Comparison of ENCODE assay signal across 15 cellular contexts in genomic region chr15:101081900-101082299, GRCh38.
A peak's percentile ranks its signal among the peaks of the same experiment; 100 is the strongest.
DNase-seq lines count a peak whose midpoint lies in the region; ATAC-seq and TF ChIP-seq lines count a peak whose summit lies in the region.
"Had no signal": no experiment of that assay in that cellular context is flagged by ENCODE, and none has a peak within 500 bp of the region (broad histone marks: within the 10 kb centered on the region; RNA-seq: fewer than 3 reads in every experiment).

No MANE protein-coding gene starts in this region.

- H3K9ac ChIP-seq in H9 (ENCODE audit: extremely low read depth, insufficient read length, low read length) = no peak overlapping the region
- H3K9ac ChIP-seq: BLaER1 treated with 17β-estradiol and CSF1 and Interleukin-3, amounts not matched to agents 10 nM and 100 nM had no signal

- peaks cover 29 to 32% of the 10 kb centered on the region in 2 experiments for H3K4me1 Mint-ChIP-seq in H9
- no peaks in the 10 kb centered on the region for H3K4me1 Mint-ChIP-seq in natural killer cell treated with Interleukin-12 subunit alpha and Interleukin-12 subunit beta and Interleukin-15 and Interleukin-18, amount 100 ng/mL, for 72 hours (ENCODE audit: low read depth in 2 of 2)
- H3K4me1 Mint-ChIP-seq: CD4-positive, CD25-positive, alpha-beta regulatory T cell had no signal

- peak overlapping the region in 2 of 3 experiments; percentile 4 to 65; a peak in 1 of 7 replicates for H3K27ac Mint-ChIP-seq in H9
- no peak overlapping the region for H3K27ac Mint-ChIP-seq in natural killer cell treated with Interleukin-12 subunit alpha and Interleukin-12 subunit beta and Interleukin-15 and Interleukin-18, amount 100 ng/mL, for 72 hours
- H3K27ac Mint-ChIP-seq: CD4-positive, CD25-positive, alpha-beta regulatory T cell; GM23338; HFFc6 had no signal

- H3K27ac ChIP-seq in H9 (ENCODE audit: insufficient read length, low read depth, low read length) = no peak overlapping the region
- H3K27ac ChIP-seq in RWPE2 (ENCODE audit: poor library complexity, severe bottlenecking) = no peak overlapping the region
- H3K27ac ChIP-seq: BLaER1 treated with 17β-estradiol and CSF1 and Interleukin-3, amounts not matched to agents 10 nM and 100 nM had no signal

- H3K27me3 ChIP-seq in H9 (ENCODE audit: insufficient read depth, low read length) (no peaks in the 10 kb centered on the region), RWPE2 (ENCODE audit: insufficient read depth, poor library complexity, severe bottlenecking) (no peaks in the 10 kb centered on the region)

- H3K9me3 ChIP-seq in H9 (ENCODE audit: control insufficient read depth, low read depth, low read length) (no peaks in the 10 kb centered on the region), RWPE2 (ENCODE audit: severe bottlenecking) (no peaks in the 10 kb centered on the region)
- H3K9me3 ChIP-seq: BLaER1 treated with 17β-estradiol and CSF1 and Interleukin-3, amounts not matched to agents 10 nM and 100 nM; HAP-1 had no signal

- H3K23ac ChIP-seq in H9 (ENCODE audit: insufficient read length, low read depth, low read length) = no peak overlapping the region

- H4K5ac ChIP-seq in H9 (ENCODE audit: insufficient read length, low read depth, low read length) = no peak overlapping the region

- H3K79me2 ChIP-seq in H9 (ENCODE audit: insufficient read depth, low read length) = no peaks in the 10 kb centered on the region

- ATAC-seq in RWPE2 (ENCODE audit: low read depth) (no peak), HG03280 (IDR thresholded peaks at IDR 0.05; ENCODE audit: unreplicated experiment) (no peak)
- no peak for ATAC-seq in natural killer cell treated with Interleukin-12 subunit alpha and Interleukin-12 subunit beta and Interleukin-15 and Interleukin-18, amount 100 ng/mL, for 72 hours
- ATAC-seq: GM23338 had no signal

- H3K4me3 ChIP-seq in RWPE2 (ENCODE audit: severe bottlenecking) = no peak overlapping the region
- H3K4me3 ChIP-seq: BLaER1 treated with 17β-estradiol and CSF1 and Interleukin-3, amounts not matched to agents 10 nM and 100 nM; GM23338; HAP-1 had no signal

- WGBS in H9 (ENCODE audit: extremely low coverage, insufficient read length, low lambda C conversion rate) = no CpG with 5 or more reads among the region's 9 CpGs

- no peak overlapping the region for H3K14ac ChIP-seq in H9 (ENCODE audit: insufficient read depth, low read length)

- no peak overlapping the region for H3K56ac ChIP-seq in H9 (ENCODE audit: insufficient read length, low read depth, low read length)

- no peak overlapping the region for H2BK120ac ChIP-seq in H9 (ENCODE audit: low read depth, low read length, poor library complexity, severe bottlenecking)

- H3K4me3 Mint-ChIP-seq in H9 = no peak overlapping the region
- H3K4me3 Mint-ChIP-seq in natural killer cell treated with Interleukin-12 subunit alpha and Interleukin-12 subunit beta and Interleukin-15 and Interleukin-18, amount 100 ng/mL, for 72 hours = no peak overlapping the region
- H3K4me3 Mint-ChIP-seq: CD4-positive, CD25-positive, alpha-beta regulatory T cell; GM23338; HFFc6 had no signal

- H3T11ph ChIP-seq in H9 (ENCODE audit: low read length) = no peak overlapping the region

- H2BK5ac ChIP-seq in H9 (ENCODE audit: insufficient read length, low read length) = no peak overlapping the region

- no peaks in the 10 kb centered on the region for H3K23me2 ChIP-seq in H9 (ENCODE audit: insufficient read length, low read depth, low read length, poor library complexity, severe bottlenecking)

- no peak overlapping the region for H3K4me2 ChIP-seq in H9 (ENCODE audit: insufficient read depth, insufficient read length, low read length)
- H3K4me2 ChIP-seq: BLaER1 treated with 17β-estradiol and CSF1 and Interleukin-3, amounts not matched to agents 10 nM and 100 nM; GM23338 had no signal

- H2AK5ac ChIP-seq in H9 (ENCODE audit: insufficient read length, low read length) = no peak overlapping the region

- H4K8ac ChIP-seq in H9 (replicated peaks; ENCODE audit: insufficient read length, low read depth, low read length) = no peak overlapping the region

- H3K79me1 ChIP-seq in H9 (ENCODE audit: insufficient read depth, low read depth, low read length, poor library complexity, severe bottlenecking) = no peaks in the 10 kb centered on the region

- H4K91ac ChIP-seq in H9 (ENCODE audit: insufficient read length, low read depth, low read length) = no peak overlapping the region

- TF ChIP-seq CTCF in H9 (conservative IDR thresholded peaks at IDR 0.05) (no peak), RWPE2 (IDR thresholded peaks at IDR 0.05; ENCODE audit: poor library complexity, severe bottlenecking) (no peak)

- H3K18ac ChIP-seq in H9 (ENCODE audit: insufficient read length, low read depth, low read length) = no peak overlapping the region

- no peaks in the 10 kb centered on the region for H4K20me1 ChIP-seq in H9 (ENCODE audit: control insufficient read depth, insufficient read depth, insufficient read length)

- no peaks in the 10 kb centered on the region; a peak in 1 of 5 replicates for H3K9me3 Mint-ChIP-seq in H9
- no peaks in the 10 kb centered on the region for H3K9me3 Mint-ChIP-seq in natural killer cell treated with Interleukin-12 subunit alpha and Interleukin-12 subunit beta and Interleukin-15 and Interleukin-18, amount 100 ng/mL, for 72 hours
- H3K9me3 Mint-ChIP-seq: CD4-positive, CD25-positive, alpha-beta regulatory T cell; GM23338; HFFc6 had no signal

- H3K36me3 ChIP-seq in RWPE2 (ENCODE audit: low read depth) = no peaks in the 10 kb centered on the region
- H3K36me3 ChIP-seq: BLaER1 treated with 17β-estradiol and CSF1 and Interleukin-3, amounts not matched to agents 10 nM and 100 nM; HAP-1 had no signal

- H2BK20ac ChIP-seq in H9 (ENCODE audit: low read depth, low read length, poor library complexity, severe bottlenecking) = no peak overlapping the region

- intact Hi-C loops in posterior vena cava (cut with DNase I) = no loop called here

- no peak overlapping the region for H2BK15ac ChIP-seq in H9 (ENCODE audit: low read depth, low read length)

- DNase-seq in H9 = no peak
- DNase-seq in RWPE2 (ENCODE audit: low spot score) = peak; percentile 27
- DNase-seq in natural killer cell treated with Interleukin-12 subunit alpha and Interleukin-12 subunit beta and Interleukin-15 and Interleukin-18, amount 100 ng/mL, for 72 hours (ENCODE audit: low spot score) = peak; percentile 23
- DNase-seq in posterior vena cava (ENCODE audit: low spot score) = peak; percentile 19
- no peak for DNase-seq in COLO829 (ENCODE audit: low spot score)
- DNase-seq in putamen (ENCODE audit: low spot score) = no peak
- DNase-seq: ACHN; Calu3; CD4-positive, CD25-positive, alpha-beta regulatory T cell; DMS 273 treated with DMSO at 0.1 percent for 48 hours; HFFc6 had no signal

- no peaks in the 10 kb centered on the region; a peak in 1 of 7 replicates for H3K36me3 Mint-ChIP-seq in H9 (ENCODE audit: insufficient read depth in 1 of 3, low read depth in 3 of 3)
- H3K36me3 Mint-ChIP-seq in natural killer cell treated with Interleukin-12 subunit alpha and Interleukin-12 subunit beta and Interleukin-15 and Interleukin-18, amount 100 ng/mL, for 72 hours = no peaks in the 10 kb centered on the region
- H3K36me3 Mint-ChIP-seq: CD4-positive, CD25-positive, alpha-beta regulatory T cell had no signal

- no peaks in the 10 kb centered on the region; the same call in 1 of the 2 replicates for H3K27me3 Mint-ChIP-seq in H9 (ENCODE audit: low read depth)
- H3K27me3 Mint-ChIP-seq in natural killer cell treated with Interleukin-12 subunit alpha and Interleukin-12 subunit beta and Interleukin-15 and Interleukin-18, amount 100 ng/mL, for 72 hours = no peaks in the 10 kb centered on the region
- H3K27me3 Mint-ChIP-seq: CD4-positive, CD25-positive, alpha-beta regulatory T cell had no signal

- H3K4me1 ChIP-seq in H9 (ENCODE audit: insufficient read depth, low read length) (peaks cover 11% of the 10 kb centered on the region; the same call in 1 of the 2 replicates), RWPE2 (ENCODE audit: insufficient read depth, poor library complexity, severe bottlenecking) (no peaks in the 10 kb centered on the region)
- H3K4me1 ChIP-seq: HAP-1 had no signal

- H2BK12ac ChIP-seq in H9 (ENCODE audit: insufficient read length, low read depth, low read length) = no peak overlapping the region

- no peak overlapping the region for H2AFZ ChIP-seq in H9 (ENCODE audit: low read length)
- H2AFZ ChIP-seq: GM23338 had no signal

- H3K4ac ChIP-seq in H9 (ENCODE audit: low read depth, low read length) = no peak overlapping the region

Comparison
In these comparisons a context has a peak if more than half of its experiments do, and no peak if none do; other contexts are left out.
1. DNase-seq: peak in RWPE2 (single experiment), natural killer cell treated with Interleukin-12 subunit alpha and Interleukin-12 subunit beta and Interleukin-15 and Interleukin-18, amount 100 ng/mL, for 72 hours (single experiment) and posterior vena cava (single experiment); none in H9 (single experiment), COLO829 (single experiment) and putamen (single experiment).
2. H3K27ac Mint-ChIP-seq: peak in H9 (2 of 3); none in natural killer cell treated with Interleukin-12 subunit alpha and Interleukin-12 subunit beta and Interleukin-15 and Interleukin-18, amount 100 ng/mL, for 72 hours (0 of 2).